9 cellular contexts compared by ENCODE assay signal in genomic region chr4:9704551-9705332, GRCh38.
"Had no signal": no experiment of that assay in that cellular context is flagged by ENCODE, and none has a peak within 500 bp of the region (broad histone marks: within the 10 kb centered on the region; RNA-seq: fewer than 3 reads in every experiment).

No MANE protein-coding gene starts in this region.

- H3K27ac ChIP-seq: gastroesophageal sphincter, pancreas, vagina had no signal

- FAIRE-seq: pancreas had no signal

- H3K4me3 Mint-ChIP-seq: activated naive CD4-positive, alpha-beta T cell treated with anti-CD3 and anti-CD28 coated beads, Interleukin-2, amount 10 ng/mL, durations not matched to agents 7 days and 5 days had no signal

- H3K27me3 ChIP-seq: gastroesophageal sphincter, pancreas, vagina had no signal

- H3K27ac Mint-ChIP-seq: activated naive CD4-positive, alpha-beta T cell treated with anti-CD3 and anti-CD28 coated beads, Interleukin-2, amount 10 ng/mL, durations not matched to agents 7 days and 5 days had no signal

- DNase-seq: activated CD8-positive, alpha-beta memory T cell treated with anti-CD3 and anti-CD28 coated beads for 24 hours; activated naive CD4-positive, alpha-beta T cell treated with anti-CD3 and anti-CD28 coated beads, Interleukin-2, amount 10 ng/mL, durations not matched to agents 7 days and 5 days; caudate nucleus; effector memory CD4-positive, alpha-beta T cell; left ventricle myocardium superior; pancreas; stimulated activated CD4-positive, alpha-beta T cell treated with anti-CD3 and anti-CD28 coated beads, Interleukin-4, amount 100 ng/mL, for 4 hours had no signal

- H3K9me3 Mint-ChIP-seq: activated naive CD4-positive, alpha-beta T cell treated with anti-CD3 and anti-CD28 coated beads, Interleukin-2, amount 10 ng/mL, durations not matched to agents 7 days and 5 days had no signal

- H3K4me3 ChIP-seq: gastroesophageal sphincter, pancreas, vagina had no signal

- ATAC-seq: gastroesophageal sphincter, left ventricle myocardium superior, pancreas had no signal

- H3K27me3 Mint-ChIP-seq: activated naive CD4-positive, alpha-beta T cell treated with anti-CD3 and anti-CD28 coated beads, Interleukin-2, amount 10 ng/mL, durations not matched to agents 7 days and 5 days had no signal

- H3K36me3 Mint-ChIP-seq: activated naive CD4-positive, alpha-beta T cell treated with anti-CD3 and anti-CD28 coated beads, Interleukin-2, amount 10 ng/mL, durations not matched to agents 7 days and 5 days had no signal

- H3K9me3 ChIP-seq: gastroesophageal sphincter, pancreas, vagina had no signal

- H3K4me1 ChIP-seq: gastroesophageal sphincter, pancreas, vagina had no signal

- H3K36me3 ChIP-seq: gastroesophageal sphincter, pancreas, vagina had no signal
